In the genomic region with DNA sequence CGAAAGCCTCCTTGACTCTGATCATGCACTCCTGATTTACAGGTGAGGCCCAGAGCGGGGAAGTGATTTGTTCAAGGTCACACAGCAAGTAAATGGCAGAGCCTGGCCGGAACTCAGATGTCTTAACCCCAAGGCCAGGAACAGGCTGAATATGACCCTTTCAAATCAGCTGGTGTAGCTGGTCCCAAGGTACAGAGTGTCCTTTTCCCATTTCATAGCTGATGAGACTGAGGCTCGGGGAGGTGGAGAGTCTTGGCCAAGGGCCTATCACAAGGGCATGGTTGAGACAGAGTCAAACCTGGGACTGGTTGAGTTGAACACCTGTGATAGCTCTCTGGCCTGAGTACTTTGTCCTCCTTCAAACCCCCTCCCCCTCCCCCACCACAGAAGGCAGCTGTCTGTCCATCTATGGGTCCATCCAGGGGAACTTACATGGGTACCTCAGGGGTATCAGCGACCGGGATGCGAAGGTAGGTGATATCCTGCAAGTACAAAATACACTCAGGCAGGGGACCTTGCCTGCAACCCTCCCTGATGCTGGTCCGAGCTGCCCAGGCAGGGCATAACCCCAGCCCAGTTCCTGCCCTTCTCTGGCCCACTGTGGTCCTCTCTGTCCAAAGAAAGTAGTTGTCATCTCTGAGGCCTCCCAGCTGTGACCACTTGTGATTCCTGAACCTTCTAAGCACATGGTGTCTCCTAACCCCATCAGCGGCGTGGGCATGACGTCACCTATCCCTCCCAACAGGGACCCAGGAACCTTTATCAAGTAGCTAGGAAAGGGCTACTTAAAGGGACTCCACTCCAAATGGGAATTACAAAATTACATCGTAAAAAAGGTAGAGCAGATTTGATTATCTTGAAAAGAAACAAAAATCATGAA, we compare ENCODE assay signal across 1 cellular context.
TF ChIP-seq lines count a peak whose summit lies in the region.

No MANE protein-coding gene starts in this region.

TF ChIP-seq in H1, 55 proteins besides CTCF, POLR2A, EP300 and RAD21:
- TF ChIP-seq ZNF274 (IDR thresholded peaks at IDR 0.05; ENCODE audit: borderline replicate concordance, extremely low read depth, low read length): no peak
- TF ChIP-seq YY1 (IDR thresholded peaks at IDR 0.05; ENCODE audit: low read depth, low read length): no peak
- TF ChIP-seq KDM1A (IDR thresholded peaks at IDR 0.05; ENCODE audit: borderline replicate concordance, low read length): peak; percentile 60; the same call in 1 of the 2 replicates
